ENCODE assay signal across 15 cellular contexts in genomic region chr11:2944530-2944929, GRCh38. TPM values are rescaled to one million over a fixed set of nuclear protein-coding genes. Genes with fewer than 3 reads are reported as not detected.
DNase-seq lines count a peak whose midpoint lies in the region; ATAC-seq and TF ChIP-seq lines count a peak whose summit lies in the region.
"Had no signal": no experiment of that assay in that cellular context is flagged by ENCODE, and none has a peak within 500 bp of the region (broad histone marks: within the 10 kb centered on the region; RNA-seq: fewer than 3 reads in every experiment).

No MANE protein-coding gene starts in this region.

- no peaks in the 10 kb centered on the region for H3K27me3 Mint-ChIP-seq in CD4-positive, CD25-positive, alpha-beta regulatory T cell

- H3K9ac ChIP-seq in mesenchymal stem cell (ENCODE audit: low read length): peak overlapping the region; percentile 86
- H3K9ac ChIP-seq: parathyroid adenoma had no signal

- H3K4me3 ChIP-seq in A673 (ENCODE audit: low read depth, low read length, poor library complexity, severe bottlenecking) (no peak overlapping the region), astrocyte of the cerebellum (ENCODE audit: low read depth, low read length) (peak overlapping the region; percentile 28), mesenchymal stem cell (ENCODE audit: insufficient read depth in 1 of 2, low read depth in 1 of 2, low read length in 2 of 2) (peak overlapping the region in 1 of 2 experiments; percentile 75), brain microvascular endothelial cell (ENCODE audit: low read depth, low read length) (no peak overlapping the region)
- H3K4me3 ChIP-seq in CD4-positive, CD25-positive, alpha-beta regulatory T cell (ENCODE audit: low read depth, low read length): no peak overlapping the region
- H3K4me3 ChIP-seq: thyroid gland had no signal

- no peak overlapping the region for H3K4me2 ChIP-seq in mesenchymal stem cell (ENCODE audit: low read length, poor library complexity, severe bottlenecking)

- no peaks in the 10 kb centered on the region for H3K27me3 ChIP-seq in A673 (replicated peaks; ENCODE audit: insufficient read depth, low read depth, low read length, poor library complexity)
- H3K27me3 ChIP-seq in CD4-positive, CD25-positive, alpha-beta regulatory T cell (ENCODE audit: control insufficient read depth, insufficient read depth, low read length): no peaks in the 10 kb centered on the region
- no peaks in the 10 kb centered on the region for H3K27me3 ChIP-seq in mesenchymal stem cell (ENCODE audit: control insufficient read depth in 1 of 2, insufficient read depth in 1 of 2, low read length in 2 of 2)
- H3K27me3 ChIP-seq in brain microvascular endothelial cell (replicated peaks): no peaks in the 10 kb centered on the region
- H3K27me3 ChIP-seq: thyroid gland had no signal

- H3K9me3 Mint-ChIP-seq in CD4-positive, CD25-positive, alpha-beta regulatory T cell: peaks cover 0 to 3% (median 0%) of the 10 kb centered on the region in 7 donors

- H3K27ac Mint-ChIP-seq in CD4-positive, CD25-positive, alpha-beta regulatory T cell: peak overlapping the region in 2 of 3 donors; percentile 65 to 77
- H3K27ac Mint-ChIP-seq: activated T-helper 2 cell treated with anti-CD3 and anti-CD28 coated beads, Interferon-gamma antibody, Interleukin-2, Interleukin-4, amounts not matched to agents 10 μg/mL and 5 μg/mL and 100 μg/mL, durations not matched to agents 14 hours and 24 hours and 36 hours had no signal

- WGBS in mesenchymal stem cell: 96% methylated on average over 24 of the region's 24 CpGs

- H4K8ac ChIP-seq in mesenchymal stem cell (ENCODE audit: low read length): no peak overlapping the region

- H3K9me3 ChIP-seq in A673 (ENCODE audit: low read depth, low read length, poor library complexity, severe bottlenecking) (no peaks in the 10 kb centered on the region), mesenchymal stem cell (ENCODE audit: control insufficient read depth, low read length) (no peaks in the 10 kb centered on the region)
- H3K9me3 ChIP-seq in CD4-positive, CD25-positive, alpha-beta regulatory T cell (ENCODE audit: control insufficient read depth in 2 of 2, low read length in 2 of 2): no peaks in the 10 kb centered on the region
- H3K9me3 ChIP-seq: thyroid gland had no signal

- TF ChIP-seq CTCF in A673 (conservative IDR thresholded peaks at IDR 0.05; ENCODE audit: low read depth, low read length) (no peak), astrocyte of the cerebellum (IDR thresholded peaks at IDR 0.05; ENCODE audit: low read depth, low read length, missing control alignments) (no peak), brain microvascular endothelial cell (IDR thresholded peaks at IDR 0.05; ENCODE audit: low read depth, low read length, missing control alignments) (no peak)

- no peak overlapping the region for H2BK120ac ChIP-seq in mesenchymal stem cell (ENCODE audit: low read depth, low read length)

- peaks cover 29% of the 10 kb centered on the region for H3K36me3 ChIP-seq in A673 (ENCODE audit: insufficient read depth, low read length, poor library complexity, severe bottlenecking)
- H3K36me3 ChIP-seq in CD4-positive, CD25-positive, alpha-beta regulatory T cell (ENCODE audit: control insufficient read depth, insufficient read depth, low read length): peaks cover 42% of the 10 kb centered on the region
- peaks cover 35 to 56% of the 10 kb centered on the region in 2 experiments for H3K36me3 ChIP-seq in mesenchymal stem cell (ENCODE audit: control insufficient read depth in 1 of 2, insufficient read depth in 2 of 2, low read depth in 1 of 2, low read length in 2 of 2)
- H3K36me3 ChIP-seq in brain microvascular endothelial cell (replicated peaks): peaks cover 24% of the 10 kb centered on the region

- in situ Hi-C loops in astrocyte of the cerebellum (cut with HindIII; ENCODE audit: low sequenced_read_pairs) (loop anchor here (5.0 kb wide), 1 partner anchor 48 kb away; the partner anchor contains the start of gene NAP1L4), brain microvascular endothelial cell (cut with HindIII; ENCODE audit: low pct_ligation_motif_present, low sequenced_read_pairs) (no loop called here)

- intact Hi-C loops in A673 (cut with micrococcal nuclease; ENCODE audit: unreplicated experiment): no loop called here

- no peak overlapping the region for H4K91ac ChIP-seq in mesenchymal stem cell (ENCODE audit: low read length)

- ATAC-seq in CD4-positive, CD25-positive, alpha-beta regulatory T cell (ENCODE audit: low read depth in 2 of 2): no peak
- ATAC-seq in GM18867 (IDR thresholded peaks at IDR 0.05; ENCODE audit: unreplicated experiment): no peak

- no peak overlapping the region for H3K4ac ChIP-seq in mesenchymal stem cell (ENCODE audit: low read depth in 1 of 2, low read length in 2 of 2)

- POLR2A ChIA-PET in A673 (lab: Charles Lee; ENCODE audit: low non-redundant PET): no interaction called here

- peaks cover 19% of the 10 kb centered on the region for H3K36me3 Mint-ChIP-seq in CD4-positive, CD25-positive, alpha-beta regulatory T cell

- H2AFZ ChIP-seq in mesenchymal stem cell (ENCODE audit: low read depth, low read length): no peak overlapping the region
- H2AFZ ChIP-seq: parathyroid adenoma had no signal

- no peak overlapping the region for H3K4me3 Mint-ChIP-seq in CD4-positive, CD25-positive, alpha-beta regulatory T cell

- H3K4me1 ChIP-seq in A673 (ENCODE audit: insufficient read depth, low read length, poor library complexity, severe bottlenecking): peaks cover 22% of the 10 kb centered on the region
- H3K4me1 ChIP-seq in CD4-positive, CD25-positive, alpha-beta regulatory T cell (ENCODE audit: control insufficient read depth, insufficient read depth, low read length, poor library complexity, severe bottlenecking): peaks cover 27% of the 10 kb centered on the region
- H3K4me1 ChIP-seq in mesenchymal stem cell (ENCODE audit: control insufficient read depth, insufficient read depth, low read depth, low read length): peaks cover 49% of the 10 kb centered on the region

- no peak overlapping the region for H3K18ac ChIP-seq in mesenchymal stem cell (ENCODE audit: low read depth in 1 of 2, low read length in 2 of 2)

- peaks cover 29% of the 10 kb centered on the region for H3K79me1 ChIP-seq in mesenchymal stem cell (replicated peaks; ENCODE audit: low read length, poor library complexity, severe bottlenecking)

- H3K27ac ChIP-seq in A673 (ENCODE audit: low read depth, low read length, poor library complexity, severe bottlenecking): no peak overlapping the region
- no peak overlapping the region for H3K27ac ChIP-seq in CD4-positive, CD25-positive, alpha-beta regulatory T cell (ENCODE audit: insufficient read depth, low read length, poor library complexity, severe bottlenecking)
- H3K27ac ChIP-seq in mesenchymal stem cell (ENCODE audit: low read length, poor library complexity, severe bottlenecking): no peak overlapping the region
- no peak overlapping the region for H3K27ac ChIP-seq in brain microvascular endothelial cell
- H3K27ac ChIP-seq: parathyroid adenoma had no signal

- H2AK5ac ChIP-seq in mesenchymal stem cell (ENCODE audit: low read length, severe bottlenecking): no peak overlapping the region

- DNase-seq in A673 (ENCODE audit: low spot score): no peak
- DNase-seq in CD4-positive, CD25-positive, alpha-beta regulatory T cell: no peak
- DNase-seq in astrocyte of the cerebellum (ENCODE audit: low read depth): no peak
- no peak for DNase-seq in mesenchymal stem cell
- DNase-seq in NCI-H2107 treated with DMSO at 0.1 percent for 48 hours (lab: John Stamatoyannopoulos, UW; ENCODE audit: unreplicated experiment): no peak
- no peak for DNase-seq in activated effector memory CD4-positive, alpha-beta T cell treated with Interleukin-2 at 50 U/mL for 16 hours
- no peak for DNase-seq in brain microvascular endothelial cell
- DNase-seq: GDM1, NCI-H187, NCI-H524 had no signal

- no peak overlapping the region for H2BK5ac ChIP-seq in mesenchymal stem cell (ENCODE audit: low read depth, low read length, poor library complexity, severe bottlenecking)

- no peak overlapping the region for H3K23ac ChIP-seq in mesenchymal stem cell (ENCODE audit: low read length in 2 of 2)

- TSS peak; percentile 37 for BruUV-seq in A673 (replicated peaks; lab: Mats Ljungman, UMichigan)

- no peak overlapping the region for H2BK15ac ChIP-seq in mesenchymal stem cell (ENCODE audit: low read depth, poor library complexity, severe bottlenecking)

- no peak overlapping the region for H3K14ac ChIP-seq in mesenchymal stem cell (ENCODE audit: low read length in 2 of 2)

- H3K4me1 Mint-ChIP-seq in CD4-positive, CD25-positive, alpha-beta regulatory T cell: peaks cover 10 to 63% (median 34%) of the 10 kb centered on the region in 4 donors

- no peak overlapping the region for H2BK12ac ChIP-seq in mesenchymal stem cell (ENCODE audit: low read length in 2 of 2)

- CTCF ChIA-PET in A673 (lab: Charles Lee): no interaction called here

RNA-seq across cellular contexts. Expression of gene PHLDA2, which starts 15.3 kb away (rescaled TPM):
- total RNA-seq in A673 (2021): 25.0 and 33.7 TPM in 2 replicates
- total RNA-seq in CD4-positive, CD25-positive, alpha-beta regulatory T cell: 1.3 TPM
- polyA plus RNA-seq in CD4-positive, CD25-positive, alpha-beta regulatory T cell: 1 to 10 TPM; 1.1 to 3.4 (median 1.4) TPM
- polyA plus RNA-seq in mesenchymal stem cell (2013, experiment 1 of 2): 272 TPM
- 276 TPM for polyA plus RNA-seq in mesenchymal stem cell (2013, experiment 2 of 2)
- total RNA-seq: frontal cortex had no signal

RNA-seq across cellular contexts. Expression of gene NAP1L4, which starts 47.6 kb away (rescaled TPM):
- 169 and 184 TPM in 2 replicates for total RNA-seq in A673 (2021)
- total RNA-seq in CD4-positive, CD25-positive, alpha-beta regulatory T cell: 351 TPM
- polyA plus RNA-seq in CD4-positive, CD25-positive, alpha-beta regulatory T cell: 100 to 1,000 TPM; 210 to 266 (median 227) TPM
- 67.4 TPM for polyA plus RNA-seq in mesenchymal stem cell (2013, experiment 1 of 2)
- 68.8 TPM for polyA plus RNA-seq in mesenchymal stem cell (2013, experiment 2 of 2)

RNA-seq across cellular contexts. Expression of gene CDKN1C, which starts 59.0 kb away (rescaled TPM):
- 2.9 and 3.5 TPM in 2 replicates for total RNA-seq in A673 (2021)
- 4.1 TPM for total RNA-seq in CD4-positive, CD25-positive, alpha-beta regulatory T cell
- 1 to 10 TPM; 1.1 to 1.3 (median 1.2) TPM for polyA plus RNA-seq in CD4-positive, CD25-positive, alpha-beta regulatory T cell
- 29.4 TPM for polyA plus RNA-seq in mesenchymal stem cell (2013, experiment 1 of 2)
- polyA plus RNA-seq in mesenchymal stem cell (2013, experiment 2 of 2): 31.0 TPM

Comparison
In these comparisons a context has a peak if more than half of its experiments do, and no peak if none do; other contexts are left out.
1. RNA of gene PHLDA2, which starts 15.3 kb away (total RNA-seq): 25.0 to 33.7 TPM in A673; 1.3 TPM in CD4-positive, CD25-positive, alpha-beta regulatory T cell (single experiment); every median in the first group is over 10 times any median in the second.